In the genomic region with DNA sequence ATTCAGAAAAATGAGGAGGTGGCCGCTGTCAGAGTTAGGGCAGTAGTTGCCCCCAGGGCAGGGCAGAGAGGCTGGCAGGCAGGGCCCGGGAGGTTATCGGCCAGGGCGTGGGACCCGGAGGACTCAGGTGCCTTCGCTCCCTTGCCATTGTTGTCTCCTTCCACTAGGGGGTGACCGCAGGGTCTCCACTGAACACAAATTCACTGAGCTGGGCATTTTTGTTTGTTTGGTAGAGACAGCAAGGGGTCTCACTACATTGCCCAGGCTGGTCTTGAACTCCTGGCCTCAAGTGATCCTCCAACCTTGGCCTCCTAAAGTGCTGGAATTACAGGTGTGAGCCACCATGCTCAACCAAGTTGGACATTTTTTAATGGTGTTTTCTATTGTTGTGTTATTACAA, we compare ENCODE assay signal across 8 cellular contexts. TPM values are rescaled to one million over a fixed set of nuclear protein-coding genes. Genes with fewer than 3 reads are reported as not detected.
DNase-seq lines count a peak whose midpoint lies in the region; ATAC-seq and TF ChIP-seq lines count a peak whose summit lies in the region.

No MANE protein-coding gene starts in this region.

- no peak overlapping the region for H3K4me3 Mint-ChIP-seq in activated CD4-positive, alpha-beta memory T cell treated with anti-CD3 and anti-CD28 coated beads for 36 hours

- intact Hi-C loops in activated CD4-positive, alpha-beta memory T cell treated with anti-CD3 and anti-CD28 coated beads for 36 hours (cut with micrococcal nuclease) = no loop called here

- H3K27me3 Mint-ChIP-seq in activated CD4-positive, alpha-beta memory T cell treated with anti-CD3 and anti-CD28 coated beads for 36 hours = no peaks in the 10 kb centered on the region

- POLR2A ChIA-PET in activated CD4-positive, alpha-beta memory T cell treated with anti-CD3 and anti-CD28 coated beads for 36 hours (lab: Charles Lee) = no interaction called here

- no peaks in the 10 kb centered on the region for H3K9me3 Mint-ChIP-seq in activated CD4-positive, alpha-beta memory T cell treated with anti-CD3 and anti-CD28 coated beads for 36 hours

- DNase-seq in AG09319 (ENCODE audit: extremely low read depth, low read depth) = no peak
- peak; percentile 68 for DNase-seq in SK-MEL-5 (ENCODE audit: low read depth, low spot score)
- DNase-seq in iPS DF 19.7 (ENCODE audit: low read depth, low spot score) = peak; percentile 15
- no peak for DNase-seq in activated CD4-positive, alpha-beta memory T cell treated with anti-CD3 and anti-CD28 coated beads for 36 hours
- no peak for DNase-seq in activated CD8-positive, alpha-beta memory T cell treated with anti-CD3 and anti-CD28 coated beads, Interleukin-2, amount 50 U/mL, for 48 hours
- no peak for DNase-seq in inferior parietal cortex (ENCODE audit: extremely low spot score)

- no peak for ATAC-seq in HG03175 (IDR thresholded peaks at IDR 0.05; ENCODE audit: unreplicated experiment)

- TF ChIP-seq CTCF in AG09319 (IDR thresholded peaks at IDR 0.05; ENCODE audit: low read depth, low read length) (peak; percentile 38), GM12874 (IDR thresholded peaks at IDR 0.05; ENCODE audit: insufficient read depth, low read depth, low read length) (peak; percentile 59)

- CTCF ChIA-PET in activated CD4-positive, alpha-beta memory T cell treated with anti-CD3 and anti-CD28 coated beads for 36 hours (lab: Charles Lee) = interaction anchor here (1.0 to 3.5 kb wide), 6 partner anchors 9 to 138 kb away, joined by 3 to 39 read pairs (median 3); no protein-coding TSS in a partner anchor

- H3K4me1 Mint-ChIP-seq in activated CD4-positive, alpha-beta memory T cell treated with anti-CD3 and anti-CD28 coated beads for 36 hours (ENCODE audit: low read depth) = peaks cover 17% of the 10 kb centered on the region

- peaks cover 47% of the 10 kb centered on the region for H3K36me3 Mint-ChIP-seq in activated CD4-positive, alpha-beta memory T cell treated with anti-CD3 and anti-CD28 coated beads for 36 hours

- in situ Hi-C loops in SK-MEL-5 (cut with HindIII; ENCODE audit: low pct_unique_long_range_greater_than_20kb, low sequenced_read_pairs) = no loop called here

- no peak overlapping the region for H3K27ac Mint-ChIP-seq in activated CD4-positive, alpha-beta memory T cell treated with anti-CD3 and anti-CD28 coated beads for 36 hours

RNA-seq across cellular contexts. Expression of a gene that starts 25.1 kb away (rescaled TPM):
- total RNA-seq in SK-MEL-5 (2014; rRNA removed; shearing (Covaris generic)) = 45.6 and 55.4 TPM in 2 replicates
- 36.9 and 39.6 TPM in 2 replicates for polyA plus RNA-seq in SK-MEL-5 (2015; cell fraction: cytosol; rRNA removed)
- 271 and 360 TPM in 2 replicates for polyA plus RNA-seq in SK-MEL-5 (2015; cell fraction: nucleus; rRNA removed)
- total RNA-seq in activated CD4-positive, alpha-beta memory T cell treated with anti-CD3 and anti-CD28 coated beads for 36 hours = 10 to 100 TPM; 54.6 to 59.3 TPM

RNA-seq across cellular contexts. Expression of a gene that starts 32.6 kb away (rescaled TPM):
- total RNA-seq in SK-MEL-5 (2014; rRNA removed; shearing (Covaris generic)) = 6.6 and 8.3 TPM in 2 replicates
- polyA plus RNA-seq in SK-MEL-5 (2015; cell fraction: cytosol; rRNA removed) = 15.0 and 23.7 TPM in 2 replicates
- polyA plus RNA-seq in SK-MEL-5 (2015; cell fraction: nucleus; rRNA removed) = 4.2 and 5.8 TPM in 2 replicates
- 10 to 100 TPM; 18.4 to 18.7 TPM for total RNA-seq in activated CD4-positive, alpha-beta memory T cell treated with anti-CD3 and anti-CD28 coated beads for 36 hours

Comparison
In these comparisons a context has a peak if more than half of its experiments do, and no peak if none do; other contexts are left out.
1. DNase-seq: peak in SK-MEL-5 (single experiment) and iPS DF 19.7 (single experiment); none in AG09319 (single experiment), activated CD4-positive, alpha-beta memory T cell treated with anti-CD3 and anti-CD28 coated beads for 36 hours (single experiment), activated CD8-positive, alpha-beta memory T cell treated with anti-CD3 and anti-CD28 coated beads, Interleukin-2, amount 50 U/mL, for 48 hours (single experiment) and inferior parietal cortex (single experiment).